Comparison of ENCODE assay signal across 26 cellular contexts in the genomic region with DNA sequence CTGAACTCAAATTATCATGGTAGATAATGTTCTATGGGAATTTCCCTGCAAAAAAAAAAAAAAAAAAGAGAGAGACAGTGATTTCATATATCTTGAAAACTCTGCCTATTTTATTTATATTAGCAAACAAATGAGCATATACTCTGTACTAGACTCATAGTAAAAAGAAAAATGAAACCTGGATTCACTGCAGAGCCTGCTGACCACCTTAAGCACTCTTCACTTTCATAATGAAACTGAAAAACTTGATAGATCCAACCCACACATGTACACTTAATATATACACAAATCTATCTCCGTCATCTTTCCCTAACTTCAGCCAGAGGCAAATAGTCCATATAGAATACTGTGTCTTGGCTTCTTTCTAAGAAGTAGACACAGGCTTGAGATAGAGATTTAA.
"Had no signal": no experiment of that assay in that cellular context is flagged by ENCODE, and none has a peak within 500 bp of the region (broad histone marks: within the 10 kb centered on the region; RNA-seq: fewer than 3 reads in every experiment).

No MANE protein-coding gene starts in this region.

- H3K4me2 ChIP-seq: hepatocyte, neural progenitor cell had no signal

- H3K9ac ChIP-seq: neural progenitor cell had no signal

- H3K27ac ChIP-seq: epithelial cell of prostate, esophagus muscularis mucosa, gastroesophageal sphincter, hepatocyte, left ventricle myocardium inferior, lower lobe of right lung, neural progenitor cell, ovary, testis, tibial nerve, upper lobe of right lung had no signal

- DNase-seq: effector memory CD8-positive, alpha-beta T cell; head of caudate nucleus; kidney; left cardiac atrium; left ventricle myocardium inferior; lower lobe of right lung; midbrain; nucleus accumbens; ovary; right cardiac atrium; small intestine; stimulated activated CD4-positive, alpha-beta T cell treated with anti-CD3 and anti-CD28 coated beads, Interleukin-12 subunit alpha, Interleukin-12 subunit beta, amount 100 ng/mL, for 4 hours; stimulated activated CD4-positive, alpha-beta T cell treated with anti-CD3 and anti-CD28 coated beads, Interleukin-2, amount 100 ng/mL, for 48 hours; stimulated activated naive CD4-positive, alpha-beta T cell treated with Interleukin-2 at 50 U/mL for 16 hours; testis; upper lobe of right lung had no signal

- H3K36me3 ChIP-seq: esophagus muscularis mucosa, gastroesophageal sphincter, left ventricle myocardium inferior, lower lobe of right lung, neural progenitor cell, ovary, tibial nerve, upper lobe of right lung had no signal

- H3K4me1 ChIP-seq: esophagus muscularis mucosa, gastroesophageal sphincter, left ventricle myocardium inferior, lower lobe of right lung, neural progenitor cell, testis, tibial nerve, upper lobe of right lung had no signal

- H3K79me2 ChIP-seq: hepatocyte had no signal

- H3K4me3 ChIP-seq: esophagus muscularis mucosa, gastroesophageal sphincter, hepatocyte, left ventricle myocardium inferior, lower lobe of right lung, neural progenitor cell, ovary, testis, tibial nerve, upper lobe of right lung had no signal

- H3K36me3 Mint-ChIP-seq: memory B cell, neural progenitor cell had no signal

- ATAC-seq: effector memory CD8-positive, alpha-beta T cell; gastroesophageal sphincter; left cardiac atrium; lower lobe of right lung; natural killer cell treated with Interleukin-12 subunit alpha and Interleukin-12 subunit beta and Interleukin-15 and Interleukin-18, amount 100 ng/mL, for 72 hours; right cardiac atrium; upper lobe of right lung had no signal

- H3K27me3 Mint-ChIP-seq: dendritic cell treated with granulocyte-macrophage colony-stimulating factor and Interleukin-4, amounts not matched to agents 40 ng/mL and 50 ng/mL, for 4 days; effector memory CD8-positive, alpha-beta T cell; memory B cell; natural killer cell treated with Interleukin-12 subunit alpha and Interleukin-12 subunit beta and Interleukin-15 and Interleukin-18, amount 100 ng/mL, for 72 hours had no signal

- H3K4me3 Mint-ChIP-seq: dendritic cell treated with granulocyte-macrophage colony-stimulating factor and Interleukin-4, amounts not matched to agents 40 ng/mL and 50 ng/mL, for 4 days; effector memory CD8-positive, alpha-beta T cell; memory B cell; natural killer cell treated with Interleukin-12 subunit alpha and Interleukin-12 subunit beta and Interleukin-15 and Interleukin-18, amount 100 ng/mL, for 72 hours; neural progenitor cell had no signal

- H3K27ac Mint-ChIP-seq: dendritic cell treated with granulocyte-macrophage colony-stimulating factor and Interleukin-4, amounts not matched to agents 40 ng/mL and 50 ng/mL, for 4 days; effector memory CD8-positive, alpha-beta T cell; memory B cell; natural killer cell treated with Interleukin-12 subunit alpha and Interleukin-12 subunit beta and Interleukin-15 and Interleukin-18, amount 100 ng/mL, for 72 hours; neural progenitor cell had no signal

- H3K9me3 ChIP-seq: esophagus muscularis mucosa, gastroesophageal sphincter, left ventricle myocardium inferior, lower lobe of right lung, ovary, testis, tibial nerve, upper lobe of right lung had no signal

- FAIRE-seq: colon, kidney, small intestine had no signal

- H3K27me3 ChIP-seq: esophagus muscularis mucosa, gastroesophageal sphincter, hepatocyte, neural progenitor cell, ovary, testis, tibial nerve, upper lobe of right lung had no signal

- H2AFZ ChIP-seq: hepatocyte, neural progenitor cell had no signal

- H3K4me1 Mint-ChIP-seq: memory B cell, neural progenitor cell had no signal
